17 cellular contexts compared by ENCODE assay signal in the genomic region with DNA sequence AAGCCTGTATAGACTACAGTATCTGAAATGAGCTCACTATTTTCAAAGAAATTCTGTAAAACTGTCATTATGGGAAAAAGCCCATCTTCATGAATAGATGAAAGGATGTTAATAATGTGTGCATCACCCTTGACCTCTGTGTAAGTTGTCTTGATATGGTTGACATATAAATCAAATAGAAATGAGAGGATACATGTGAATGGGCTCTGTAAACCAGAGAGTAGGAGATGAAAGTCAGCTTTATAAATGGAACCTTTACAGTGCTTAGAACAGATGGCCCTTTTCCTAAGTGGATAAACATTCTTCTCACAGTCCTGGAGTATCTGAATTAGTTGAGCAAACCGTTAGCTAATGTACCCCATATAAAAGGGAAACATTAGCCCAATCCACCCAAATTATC. TPM values are rescaled to one million over a fixed set of nuclear protein-coding genes. Genes with fewer than 3 reads are reported as not detected.
DNase-seq lines count a peak whose midpoint lies in the region; ATAC-seq and TF ChIP-seq lines count a peak whose summit lies in the region.
"Had no signal": no experiment of that assay in that cellular context is flagged by ENCODE, and none has a peak within 500 bp of the region (broad histone marks: within the 10 kb centered on the region; RNA-seq: fewer than 3 reads in every experiment).

No MANE protein-coding gene starts in this region.

- no peak for TF ChIP-seq CTCF in heart left ventricle (IDR thresholded peaks at IDR 0.05)
- TF ChIP-seq CTCF in CD14-positive monocyte (IDR thresholded peaks at IDR 0.05): no peak
- no peak for TF ChIP-seq CTCF in uterus (IDR thresholded peaks at IDR 0.05)

- H3K9me3 ChIP-seq in heart left ventricle: no peaks in the 10 kb centered on the region
- no peaks in the 10 kb centered on the region for H3K9me3 ChIP-seq in uterus
- H3K9me3 ChIP-seq: BLaER1 treated with 17β-estradiol and CSF1 and Interleukin-3, amounts not matched to agents 10 nM and 100 nM; Caco-2 had no signal

- H3K36me3 Mint-ChIP-seq in CD14-positive monocyte: no peaks in the 10 kb centered on the region
- H3K36me3 Mint-ChIP-seq: CD4-positive, CD25-positive, alpha-beta regulatory T cell had no signal

- TF ChIP-seq POLR2A in heart left ventricle (IDR thresholded peaks at IDR 0.05) (no peak), uterus (IDR thresholded peaks at IDR 0.05) (no peak)

- H3K36me3 ChIP-seq in heart left ventricle (no peaks in the 10 kb centered on the region), uterus (no peaks in the 10 kb centered on the region)
- H3K36me3 ChIP-seq: BLaER1 treated with 17β-estradiol and CSF1 and Interleukin-3, amounts not matched to agents 10 nM and 100 nM had no signal

- no peak overlapping the region for H3K27ac Mint-ChIP-seq in CD14-positive monocyte
- H3K27ac Mint-ChIP-seq: B cell; CD4-positive, CD25-positive, alpha-beta regulatory T cell; CD8-positive, alpha-beta memory T cell; HFFc6 had no signal

- peaks cover 2% of the 10 kb centered on the region for H3K4me1 Mint-ChIP-seq in CD14-positive monocyte
- H3K4me1 Mint-ChIP-seq: B cell; CD4-positive, CD25-positive, alpha-beta regulatory T cell; CD8-positive, alpha-beta memory T cell had no signal

- 47 to 69% (median 54%) methylated on average over 1 of the region's 1 CpG for WGBS in heart left ventricle, 4 donors

- no peak for ATAC-seq in heart left ventricle
- ATAC-seq: HCT116, K562 had no signal

- intact Hi-C loops in heart left ventricle (cut with DNase I) (loop anchor here in 5 of 10 donors (5.0 to 10.0 kb wide), 3 partner anchors 498 to 1098 kb away; no protein-coding TSS in a partner anchor), CD14-positive monocyte (cut with micrococcal nuclease) (loop anchor here in 1 of 2 donors (5.0 kb wide), 1 partner anchor 1091 kb away; no protein-coding TSS in a partner anchor), uterus (cut with DNase I; ENCODE audit: low total_unique reads) (no loop called here)

- H3K9me3 Mint-ChIP-seq in CD14-positive monocyte: peaks cover 0 to 3% (median 0%) of the 10 kb centered on the region in 7 donors
- H3K9me3 Mint-ChIP-seq: CD8-positive, alpha-beta memory T cell; HFFc6 had no signal

- no peak overlapping the region for H3K4me3 Mint-ChIP-seq in CD14-positive monocyte
- H3K4me3 Mint-ChIP-seq: B cell; CD4-positive, CD25-positive, alpha-beta regulatory T cell; CD8-positive, alpha-beta memory T cell; HFFc6 had no signal

- no peaks in the 10 kb centered on the region for H3K27me3 ChIP-seq in heart left ventricle
- no peaks in the 10 kb centered on the region for H3K27me3 ChIP-seq in uterus
- H3K27me3 ChIP-seq: BLaER1 treated with 17β-estradiol and CSF1 and Interleukin-3, amounts not matched to agents 10 nM and 100 nM had no signal

- H3K4me1 ChIP-seq in heart left ventricle (no peaks in the 10 kb centered on the region), uterus (no peaks in the 10 kb centered on the region)
- H3K4me1 ChIP-seq: BLaER1 treated with 17β-estradiol and CSF1 and Interleukin-3, amounts not matched to agents 10 nM and 100 nM; Caco-2 had no signal

- H3K4me3 ChIP-seq in heart left ventricle: no peak overlapping the region
- no peak overlapping the region for H3K4me3 ChIP-seq in uterus
- H3K4me3 ChIP-seq: BLaER1 treated with 17β-estradiol and CSF1 and Interleukin-3, amounts not matched to agents 10 nM and 100 nM; K562 had no signal

- no peak overlapping the region for H3K27ac ChIP-seq in heart left ventricle
- H3K27ac ChIP-seq in uterus: no peak overlapping the region
- H3K27ac ChIP-seq: BLaER1 treated with 17β-estradiol and CSF1 and Interleukin-3, amounts not matched to agents 10 nM and 100 nM had no signal

- H3K27me3 Mint-ChIP-seq in CD14-positive monocyte (ENCODE audit: low read depth in 3 of 3): peaks cover 0 to 5% (median 0%) of the 10 kb centered on the region in 3 donors

- DNase-seq in NCI-H2227 (lab: John Stamatoyannopoulos, UW; ENCODE audit: unreplicated experiment) (peak; percentile 10), NCI-H2227 treated with DMSO at 0.1 percent for 48 hours (lab: John Stamatoyannopoulos, UW) (no peak), DMS53 treated with DMSO at 0.1 percent for 48 hours (lab: John Stamatoyannopoulos, UW; ENCODE audit: unreplicated experiment) (peak; percentile 11), NCI-H524 treated with DMSO at 0.1 percent for 48 hours (lab: John Stamatoyannopoulos, UW) (peak; percentile 49), heart left ventricle (no peak), CD14-positive monocyte (ENCODE audit: low spot score) (no peak), uterus (no peak)
- DNase-seq: Caco-2; CD4-positive, CD25-positive, alpha-beta regulatory T cell; CD8-positive, alpha-beta memory T cell; GOT3; HFFc6; IMR-90 had no signal

RNA-seq across cellular contexts. Expression of a gene that starts 57.5 kb away (rescaled TPM):
- total RNA-seq in heart left ventricle (1 to 10 TPM in 3 of 9 donors, under 1 TPM in 6; 0.28 to 1.6 (median 0.80) TPM), uterus (1 to 10 TPM; 1.2 to 6.4 (median 1.3) TPM)
- polyA plus RNA-seq in heart left ventricle (under 1 TPM; 0.14 to 0.38 TPM), CD14-positive monocyte (under 1 TPM; 0.04 to 0.08 TPM)

Comparison
In these comparisons a context has a peak if more than half of its experiments do, and no peak if none do; other contexts are left out.
1. DNase-seq: peak in NCI-H2227 (single experiment), DMS53 treated with DMSO at 0.1 percent for 48 hours (single experiment) and NCI-H524 treated with DMSO at 0.1 percent for 48 hours (single experiment); none in NCI-H2227 treated with DMSO at 0.1 percent for 48 hours (single experiment), heart left ventricle (0 of 5), CD14-positive monocyte (single experiment) and uterus (0 of 2).